8 cellular contexts compared by ENCODE assay signal in the genomic region with DNA sequence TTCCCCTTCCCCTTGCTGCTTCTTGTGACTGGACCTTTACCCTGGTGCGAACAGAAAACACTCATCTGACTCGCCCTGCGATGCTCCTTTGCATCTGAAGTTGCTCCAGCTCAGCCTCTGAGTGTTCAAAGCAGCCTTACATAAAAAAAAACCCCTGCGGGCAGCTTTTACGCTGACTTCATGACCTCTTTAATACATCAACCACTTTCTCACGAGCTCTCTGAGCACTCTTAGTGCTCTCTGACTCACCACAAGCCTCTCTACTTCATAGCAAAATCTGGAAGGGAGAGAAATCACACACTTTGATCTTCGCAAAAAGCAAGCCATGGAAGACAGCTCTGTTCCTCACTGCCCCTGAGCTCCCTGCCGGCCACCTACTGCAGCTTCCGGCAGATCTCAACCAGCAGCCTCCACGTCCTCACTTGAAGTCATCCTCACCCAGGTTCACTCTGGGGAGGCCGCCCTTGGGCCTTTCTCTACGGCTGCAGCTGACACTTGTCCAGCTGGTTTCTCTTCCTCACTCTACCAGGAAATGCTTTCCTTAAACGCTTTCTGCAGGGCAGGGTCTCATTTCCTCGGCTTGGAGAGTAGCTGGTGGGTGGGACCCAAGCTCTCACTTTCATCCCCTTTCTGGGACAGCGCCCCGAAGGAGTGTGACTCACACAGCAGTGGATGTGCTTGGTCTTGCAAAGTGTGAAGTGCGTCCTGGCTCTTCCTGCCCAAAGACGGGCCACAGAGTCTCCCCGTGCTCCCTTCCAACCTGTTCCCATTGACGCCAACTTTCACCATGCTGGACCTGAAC. TPM values are rescaled to one million over a fixed set of nuclear protein-coding genes. Genes with fewer than 3 reads are reported as not detected.
A peak's percentile ranks its signal among the peaks of the same experiment; 100 is the strongest.
DNase-seq lines count a peak whose midpoint lies in the region; ATAC-seq and TF ChIP-seq lines count a peak whose summit lies in the region.

No MANE protein-coding gene starts in this region.

- peaks cover 12% of the 10 kb centered on the region for H3K36me3 Mint-ChIP-seq in stimulated activated effector memory CD8-positive, alpha-beta T cell treated with anti-CD3 and anti-CD28 coated beads, Interleukin-12 subunit alpha, Interleukin-12 subunit beta, amount 100 ng/mL, for 72 hours

- ATAC-seq in Right ventricle myocardium inferior (peak; percentile 23), heart left ventricle (peak in 3 of 4 donors; percentile 41 to 46 (median 43)), gastrocnemius medialis (no peak)
- ATAC-seq in stimulated activated effector memory CD8-positive, alpha-beta T cell treated with anti-CD3 and anti-CD28 coated beads, Interleukin-12 subunit alpha, Interleukin-12 subunit beta, amount 100 ng/mL, for 72 hours = peak; percentile 89

- peak overlapping the region; percentile 46 for H3K4me3 Mint-ChIP-seq in stimulated activated effector memory CD8-positive, alpha-beta T cell treated with anti-CD3 and anti-CD28 coated beads, Interleukin-12 subunit alpha, Interleukin-12 subunit beta, amount 100 ng/mL, for 72 hours

- H3K9me3 ChIP-seq in left ventricle myocardium inferior (replicated peaks) (no peaks in the 10 kb centered on the region), heart left ventricle (no peaks in the 10 kb centered on the region), gastrocnemius medialis (no peaks in the 10 kb centered on the region)

- TF ChIP-seq POLR2A in heart left ventricle (IDR thresholded peaks at IDR 0.05) (no peak), gastrocnemius medialis (IDR thresholded peaks at IDR 0.05) (no peak)

- DNase-seq in Right ventricle myocardium inferior (ENCODE audit: missing footprints) = peak; percentile 44
- DNase-seq in left ventricle myocardium inferior = no peak
- DNase-seq in Kasumi-1 (lab: John Stamatoyannopoulos, UW) = peak; percentile 22 to 51
- DNase-seq in activated T-cell treated with anti-CD3 and anti-CD28 coated beads, Interleukin-2, amount 50 U/mL, for 48 hours = peak; percentile 65 to 71
- no peak for DNase-seq in heart left ventricle
- peak; percentile 31 to 80 for DNase-seq in stimulated activated effector memory CD8-positive, alpha-beta T cell treated with anti-CD3 and anti-CD28 coated beads, Interleukin-12 subunit alpha, Interleukin-12 subunit beta, amount 100 ng/mL, for 72 hours (ENCODE audit: low spot score in 2 of 2)
- DNase-seq in gastrocnemius medialis = no peak
- DNase-seq in middle frontal gyrus (ENCODE audit: extremely low spot score, low spot score) = no peak

- in situ Hi-C loops in gastrocnemius medialis (cut with MboI; ENCODE audit: low sequenced_read_pairs in 4 of 4) = loop anchor here (5.0 to 25.0 kb wide), 5 partner anchors 55 to 123 kb away; partner anchors contain the start of genes DOK3 (in 2 of the 4), DDX41 (in 1 of the 4) and PRR7 (in 1 of the 4)

- H3K36me3 ChIP-seq in left ventricle myocardium inferior (no peaks in the 10 kb centered on the region), heart left ventricle (no peaks in the 10 kb centered on the region), gastrocnemius medialis (no peaks in the 10 kb centered on the region)

- H3K9me3 Mint-ChIP-seq in stimulated activated effector memory CD8-positive, alpha-beta T cell treated with anti-CD3 and anti-CD28 coated beads, Interleukin-12 subunit alpha, Interleukin-12 subunit beta, amount 100 ng/mL, for 72 hours = no peaks in the 10 kb centered on the region

- H3K27me3 ChIP-seq in left ventricle myocardium inferior (ENCODE audit: low read depth) (peaks cover 69% of the 10 kb centered on the region), heart left ventricle (peaks cover 0 to 25% (median 0%) of the 10 kb centered on the region in 9 donors), gastrocnemius medialis (no peaks in the 10 kb centered on the region)

- H3K27ac Mint-ChIP-seq in stimulated activated effector memory CD8-positive, alpha-beta T cell treated with anti-CD3 and anti-CD28 coated beads, Interleukin-12 subunit alpha, Interleukin-12 subunit beta, amount 100 ng/mL, for 72 hours = peak overlapping the region; percentile 27

- TF ChIP-seq CTCF in left ventricle myocardium inferior (IDR thresholded peaks at IDR 0.05; ENCODE audit: borderline replicate concordance) (no peak), heart left ventricle (IDR thresholded peaks at IDR 0.05) (no peak), gastrocnemius medialis (IDR thresholded peaks at IDR 0.05 in 4 of 5, conservative IDR thresholded peaks at IDR 0.05 in 1 of 5) (no peak)

- H3K4me1 ChIP-seq in left ventricle myocardium inferior = peaks cover 7% of the 10 kb centered on the region
- peaks cover 0 to 25% (median 0%) of the 10 kb centered on the region in 12 donors for H3K4me1 ChIP-seq in heart left ventricle
- H3K4me1 ChIP-seq in gastrocnemius medialis = no peaks in the 10 kb centered on the region

- intact Hi-C loops in Right ventricle myocardium inferior (cut with DNase I) = loop anchor here (1.0 to 10.0 kb wide), 3 partner anchors 65 to 275 kb away; no protein-coding TSS in a partner anchor
- intact Hi-C loops in left ventricle myocardium inferior (cut with micrococcal nuclease) = loop anchor here (5.0 kb wide), 1 partner anchor 113 kb away; no protein-coding TSS in a partner anchor
- intact Hi-C loops in heart left ventricle (cut with DNase I) = loop anchor here in 9 of 10 donors (1.0 to 10.0 kb wide), 8 partner anchors 65 to 275 kb away; partner anchors contain the start of genes MXD3 (in 1 of the 9) and PDLIM7 (in 1 of the 9)
- intact Hi-C loops in gastrocnemius medialis (cut with DNase I; ENCODE audit: low total_unique reads) = loop anchor here (1.0 kb wide), 2 partner anchors 65 to 112 kb away; no protein-coding TSS in a partner anchor

- H3K27ac ChIP-seq in left ventricle myocardium inferior (replicated peaks) (no peak overlapping the region), heart left ventricle (peak overlapping the region in 2 of 12 donors; percentile 12 to 68), gastrocnemius medialis (no peak overlapping the region)

- 33 to 44% (median 40%) methylated on average over 20 of the region's 20 CpGs for WGBS in heart left ventricle, 4 donors

- H3K4me3 ChIP-seq in left ventricle myocardium inferior (no peak overlapping the region), heart left ventricle (no peak overlapping the region), gastrocnemius medialis (no peak overlapping the region)

- H3K4me1 Mint-ChIP-seq in stimulated activated effector memory CD8-positive, alpha-beta T cell treated with anti-CD3 and anti-CD28 coated beads, Interleukin-12 subunit alpha, Interleukin-12 subunit beta, amount 100 ng/mL, for 72 hours = peaks cover 54% of the 10 kb centered on the region

RNA-seq across cellular contexts. Expression of gene SLC34A1, which starts 5.3 kb away (rescaled TPM):
- not detected for total RNA-seq in Right ventricle myocardium inferior
- total RNA-seq in left ventricle myocardium inferior = not detected
- total RNA-seq in heart left ventricle = not detected
- not detected for polyA plus RNA-seq in heart left ventricle
- total RNA-seq in gastrocnemius medialis = not detected

RNA-seq across cellular contexts. Expression of gene PFN3, which starts 10.9 kb away (rescaled TPM):
- total RNA-seq in Right ventricle myocardium inferior = not detected
- not detected for total RNA-seq in left ventricle myocardium inferior
- not detected for total RNA-seq in heart left ventricle
- polyA plus RNA-seq in heart left ventricle = not detected
- total RNA-seq in gastrocnemius medialis = not detected

RNA-seq across cellular contexts. Expression of gene F12, which starts 19.8 kb away (rescaled TPM):
- total RNA-seq in Right ventricle myocardium inferior (not detected), left ventricle myocardium inferior (not detected), heart left ventricle (under 1 TPM in 1 of 9 donors, not detected in 8; 0.56 TPM), gastrocnemius medialis (1 to 10 TPM in 1 of 4 donors, under 1 TPM in 2, not detected in 1; 0.36 to 1.2 (median 0.95) TPM)
- polyA plus RNA-seq in heart left ventricle = under 1 TPM in 1 of 2 donors, not detected in 1; 0.29 TPM

RNA-seq across cellular contexts. Expression of gene RGS14, which starts 31.8 kb away (rescaled TPM):
- total RNA-seq in Right ventricle myocardium inferior (3.9 TPM), left ventricle myocardium inferior (4.6 TPM), heart left ventricle (10 to 100 TPM in 1 of 9 donors, 1 to 10 TPM in 8; 1.3 to 10.7 (median 2.9) TPM), gastrocnemius medialis (10 to 100 TPM in 1 of 4 donors, 1 to 10 TPM in 3; 1.6 to 25.9 (median 5.0) TPM)
- polyA plus RNA-seq in heart left ventricle = 1 to 10 TPM; 3.7 to 4.9 TPM

RNA-seq across cellular contexts. Expression of gene GRK6, which starts 36.9 kb away (rescaled TPM):
- total RNA-seq in Right ventricle myocardium inferior = 18.1 TPM
- 15.6 TPM for total RNA-seq in left ventricle myocardium inferior
- 10 to 100 TPM; 12.8 to 33.2 (median 17.3) TPM for total RNA-seq in heart left ventricle
- polyA plus RNA-seq in heart left ventricle = 10 to 100 TPM in 1 of 2 donors, 1 to 10 TPM in 1; 6.8 to 29.5 TPM
- 10 to 100 TPM; 12.7 to 40.5 (median 32.2) TPM for total RNA-seq in gastrocnemius medialis

Comparison
In these comparisons a context has a peak if more than half of its experiments do, and no peak if none do; other contexts are left out.
1. DNase-seq: peak in Right ventricle myocardium inferior (single experiment), Kasumi-1 (2 of 2), activated T-cell treated with anti-CD3 and anti-CD28 coated beads, Interleukin-2, amount 50 U/mL, for 48 hours (2 of 2) and stimulated activated effector memory CD8-positive, alpha-beta T cell treated with anti-CD3 and anti-CD28 coated beads, Interleukin-12 subunit alpha, Interleukin-12 subunit beta, amount 100 ng/mL, for 72 hours (2 of 2); none in left ventricle myocardium inferior (single experiment), heart left ventricle (0 of 5), gastrocnemius medialis (0 of 2) and middle frontal gyrus (single experiment).
2. ATAC-seq: peak in Right ventricle myocardium inferior (single experiment), heart left ventricle (3 of 4) and stimulated activated effector memory CD8-positive, alpha-beta T cell treated with anti-CD3 and anti-CD28 coated beads, Interleukin-12 subunit alpha, Interleukin-12 subunit beta, amount 100 ng/mL, for 72 hours (single experiment); none in gastrocnemius medialis (0 of 2).